9 cellular contexts compared by ENCODE assay signal in genomic region chr1:200207711-200208126, GRCh38.
A peak's percentile ranks its signal among the peaks of the same experiment; 100 is the strongest.
DNase-seq lines count a peak whose midpoint lies in the region; ATAC-seq, FAIRE-seq and TF ChIP-seq lines count a peak whose summit lies in the region.
"Had no signal": no experiment of that assay in that cellular context is flagged by ENCODE, and none has a peak within 500 bp of the region (broad histone marks: within the 10 kb centered on the region; RNA-seq: fewer than 3 reads in every experiment).

No MANE protein-coding gene starts in this region.

- no peak overlapping the region for H3K27ac ChIP-seq in small intestine (ENCODE audit: low read depth in 1 of 2, low read length in 1 of 2)

- DNase-seq in AML-193 (lab: John Stamatoyannopoulos, UW): peak; percentile 23 to 47
- no peak for DNase-seq in small intestine
- no peak for DNase-seq in activated CD4-positive, alpha-beta T cell treated with anti-CD3 and anti-CD28 coated beads, Interleukin-2, amount 50 U/mL, for 48 hours
- DNase-seq in DMS153 treated with DMSO at 0.1 percent for 48 hours (lab: John Stamatoyannopoulos, UW; ENCODE audit: unreplicated experiment): no peak
- DNase-seq in NCI-H748 (lab: John Stamatoyannopoulos, UW; ENCODE audit: unreplicated experiment): no peak

- peak; percentile 84 for ATAC-seq in GM19372 (IDR thresholded peaks at IDR 0.05; ENCODE audit: low read depth, unreplicated experiment)
- ATAC-seq in HG03108 (IDR thresholded peaks at IDR 0.05; ENCODE audit: unreplicated experiment): peak; percentile 76
- ATAC-seq in SK-N-SH treated with all-trans-retinoic acid at 6 μM for 48 hours: peak; percentile 30

- no peaks in the 10 kb centered on the region for H3K27me3 ChIP-seq in small intestine (ENCODE audit: control insufficient read depth in 2 of 2, insufficient read depth in 2 of 2, low read length in 2 of 2)

- no peaks in the 10 kb centered on the region for H3K9me3 ChIP-seq in small intestine (ENCODE audit: control insufficient read depth, low read depth)

- no peak overlapping the region for H3K4me3 ChIP-seq in small intestine (ENCODE audit: low read depth in 1 of 2, low read length in 2 of 2)

- 64 to 82% (median 79%) methylated on average over 6 of the region's 6 CpGs for WGBS in small intestine, 3 donors

- no peak for FAIRE-seq in small intestine (lab: Jason Lieb, UNC)
- FAIRE-seq: islet of Langerhans had no signal

- H3K4me1 ChIP-seq in small intestine (ENCODE audit: control insufficient read depth in 2 of 2, insufficient read depth in 1 of 2, low read depth in 1 of 2, low read length in 1 of 2): no peaks in the 10 kb centered on the region

- no peaks in the 10 kb centered on the region for H3K36me3 ChIP-seq in small intestine (ENCODE audit: control insufficient read depth in 2 of 2, insufficient read depth in 2 of 2, low read length in 2 of 2)

TF ChIP-seq in SK-N-SH treated with all-trans-retinoic acid at 6 μM for 48 hours, 23 proteins besides CTCF, POLR2A, EP300 and RAD21:
- TF ChIP-seq RARB (CRISPR knock-in tag; IDR thresholded peaks at IDR 0.05) (no peak), SNAI2 (CRISPR knock-in tag; IDR thresholded peaks at IDR 0.05) (no peak), ZFP3 (CRISPR knock-in tag; IDR thresholded peaks at IDR 0.05) (no peak)

Comparison
In these comparisons a context has a peak if more than half of its experiments do, and no peak if none do; other contexts are left out.
1. DNase-seq: peak in AML-193 (2 of 2); none in small intestine (single experiment), activated CD4-positive, alpha-beta T cell treated with anti-CD3 and anti-CD28 coated beads, Interleukin-2, amount 50 U/mL, for 48 hours (0 of 2), DMS153 treated with DMSO at 0.1 percent for 48 hours (single experiment) and NCI-H748 (single experiment).
2. ATAC-seq: peak in every context shown above with its lines; median percentile 84 in GM19372; 76 in HG03108; 30 in SK-N-SH treated with all-trans-retinoic acid at 6 μM for 48 hours.